In genomic region chr15:42549052-42549491, GRCh38 we compare ENCODE assay signal across 8 cellular contexts. TPM values are rescaled to one million over a fixed set of nuclear protein-coding genes. Genes with fewer than 3 reads are reported as not detected.
DNase-seq lines count a peak whose midpoint lies in the region; ATAC-seq, FAIRE-seq and TF ChIP-seq lines count a peak whose summit lies in the region.

No MANE protein-coding gene starts in this region.

- TF ChIP-seq EP300 in SK-N-SH (IDR thresholded peaks at IDR 0.05; ENCODE audit: borderline replicate concordance in 1 of 2, low read depth in 1 of 2, low read length in 1 of 2) = no peak

- CTCF ChIA-PET in SK-N-SH (lab: Yijun Ruan, JAX) = interaction anchor here (1.0 to 1.5 kb wide), 4 partner anchors 20 to 406 kb away, joined by 3 to 4 read pairs (median 4); no protein-coding TSS in a partner anchor
- CTCF ChIA-PET in endothelial cell of umbilical vein (lab: Charles Lee) = interaction anchor here (1.6 to 2.1 kb wide), 2 partner anchors 54 to 101 kb away, joined by 6 to 15 read pairs; partner anchors contain the start of gene SNAP23

- H3K4me3 ChIP-seq in SK-N-SH (ENCODE audit: low read depth in 2 of 2, low read length in 1 of 2) (peak overlapping the region; percentile 91 to 99), endothelial cell of umbilical vein (replicated peaks in 1 of 3; ENCODE audit: insufficient read depth in 1 of 3, low read depth in 1 of 3, low read length in 3 of 3) (peak overlapping the region; percentile 52 to 96 (median 89)), muscle layer of colon (ENCODE audit: low read depth in 1 of 2, low read length in 2 of 2) (peak overlapping the region; percentile 99)

- H3K9me2 ChIP-seq in SK-N-SH = no peaks in the 10 kb centered on the region

- TSS peak; percentile 63 for BruUV-seq in endothelial cell of umbilical vein (replicated peaks; lab: Mats Ljungman, UMichigan)

- TF ChIP-seq RAD21 in SK-N-SH (IDR thresholded peaks at IDR 0.05; ENCODE audit: low read length) = no peak

- H3K9ac ChIP-seq in SK-N-SH (peak overlapping the region; percentile 97), endothelial cell of umbilical vein (replicated peaks; ENCODE audit: extremely low read depth, insufficient read depth, low read length) (peak overlapping the region; percentile 80), muscle layer of colon (ENCODE audit: low read length) (peak overlapping the region; percentile 99)

- H3K79me2 ChIP-seq in SK-N-SH (ENCODE audit: insufficient read depth) (peaks cover 79% of the 10 kb centered on the region), endothelial cell of umbilical vein (ENCODE audit: control insufficient read depth, insufficient read depth, low read length) (peaks cover 78% of the 10 kb centered on the region)

- peak overlapping the region; percentile 84 for H3K4me2 ChIP-seq in SK-N-SH
- peak overlapping the region; percentile 35 for H3K4me2 ChIP-seq in endothelial cell of umbilical vein (ENCODE audit: insufficient read depth, low read length)

- H4K20me1 ChIP-seq in SK-N-SH (ENCODE audit: insufficient read depth) = no peaks in the 10 kb centered on the region
- H4K20me1 ChIP-seq in endothelial cell of umbilical vein (replicated peaks; ENCODE audit: control insufficient read depth, extremely low read depth, insufficient read depth, low read length) = peaks cover 2% of the 10 kb centered on the region

- H3K36me3 ChIP-seq in SK-N-SH (replicated peaks in 1 of 2; ENCODE audit: control insufficient read depth in 1 of 2, insufficient read depth in 2 of 2, low read length in 1 of 2) (peaks cover 4 to 12% of the 10 kb centered on the region in 2 experiments), endothelial cell of umbilical vein (ENCODE audit: control insufficient read depth in 2 of 2, extremely low read depth in 1 of 2, insufficient read depth in 2 of 2, low read length in 2 of 2) (peaks cover 4 to 8% of the 10 kb centered on the region in 2 experiments), muscle layer of colon (ENCODE audit: insufficient read depth, low read length) (peaks cover 10% of the 10 kb centered on the region)

- H3K9me3 ChIP-seq in SK-N-SH = no peaks in the 10 kb centered on the region
- H3K9me3 ChIP-seq in endothelial cell of umbilical vein (replicated peaks; ENCODE audit: control insufficient read depth, insufficient read depth, low read length) = no peaks in the 10 kb centered on the region
- no peaks in the 10 kb centered on the region for H3K9me3 ChIP-seq in muscle layer of colon (ENCODE audit: low read length)

- TF ChIP-seq POLR2A in endothelial cell of umbilical vein (IDR thresholded peaks at IDR 0.05; ENCODE audit: low read depth, low read length) = no peak

- no peak for TF ChIP-seq CTCF in SK-N-SH (IDR thresholded peaks at IDR 0.05)
- no peak for TF ChIP-seq CTCF in endothelial cell of umbilical vein (IDR thresholded peaks at IDR 0.05; ENCODE audit: extremely low read depth in 1 of 2, insufficient read depth in 1 of 2, low read depth in 1 of 2, low read length in 2 of 2)

- dilution Hi-C loops in endothelial cell of umbilical vein (cut with MboI; ENCODE audit: extremely low pct_ligation_motif_present, low sequenced_read_pairs) = no loop called here

- POLR2A ChIA-PET in SK-N-SH (lab: Yijun Ruan, JAX) (interaction anchor here (1.4 kb wide), 1 partner anchor 54 kb away, joined by 6 read pairs; the partner anchor contains the start of gene SNAP23), endothelial cell of umbilical vein (lab: Charles Lee) (no interaction called here)

- FAIRE-seq in endothelial cell of umbilical vein (lab: Jason Lieb, UNC) = no peak

- H3K27me3 ChIP-seq in SK-N-SH (ENCODE audit: insufficient read depth) (no peaks in the 10 kb centered on the region), endothelial cell of umbilical vein (ENCODE audit: control insufficient read depth in 2 of 2, insufficient read depth in 2 of 2, low read length in 2 of 2) (no peaks in the 10 kb centered on the region), muscle layer of colon (ENCODE audit: control insufficient read depth in 1 of 2, insufficient read depth in 2 of 2, low read length in 2 of 2) (no peaks in the 10 kb centered on the region)

- intact Hi-C loops in endothelial cell of umbilical vein (cut with micrococcal nuclease) = loop anchor here (2.0 kb wide), 1 partner anchor 54 kb away; the partner anchor contains the start of gene SNAP23

- H2AFZ ChIP-seq in SK-N-SH (ENCODE audit: low read depth) (peak overlapping the region; percentile 97), endothelial cell of umbilical vein (ENCODE audit: low read depth, low read length) (peak overlapping the region; percentile 98)

- ATAC-seq in GM19043 (IDR thresholded peaks at IDR 0.05; ENCODE audit: low read depth, unreplicated experiment) (peak; percentile 11), HG03442 (IDR thresholded peaks at IDR 0.05; ENCODE audit: unreplicated experiment) (no peak)

- peaks cover 11 to 14% of the 10 kb centered on the region in 2 experiments; a peak in 3 of 4 replicates for H3K4me1 ChIP-seq in SK-N-SH (ENCODE audit: control insufficient read depth in 1 of 2, insufficient read depth in 2 of 2, low read depth in 1 of 2, low read length in 1 of 2)
- peaks cover 27% of the 10 kb centered on the region for H3K4me1 ChIP-seq in endothelial cell of umbilical vein (ENCODE audit: control insufficient read depth, extremely low read depth, insufficient read depth, low read length)
- H3K4me1 ChIP-seq in muscle layer of colon (ENCODE audit: insufficient read depth, low read length) = peaks cover 21% of the 10 kb centered on the region

- H3K27ac ChIP-seq in SK-N-SH (ENCODE audit: low read depth in 2 of 2, low read length in 1 of 2) = peak overlapping the region; percentile 75 to 76
- H3K27ac ChIP-seq in endothelial cell of umbilical vein (ENCODE audit: insufficient read depth, low read depth, low read length) = peak overlapping the region; percentile 41
- H3K27ac ChIP-seq in muscle layer of colon (ENCODE audit: low read depth, low read length) = peak overlapping the region; percentile 83

- peaks cover 4% of the 10 kb centered on the region for H3F3A ChIP-seq in SK-N-SH (replicated peaks; ENCODE audit: insufficient read depth)

- 2% methylated on average over 15 of the region's 15 CpGs for WGBS in SK-N-SH (ENCODE audit: low lambda C conversion rate)

- peak; percentile 38 for DNase-seq in COR-L47 (lab: John Stamatoyannopoulos, UW)
- DNase-seq in HT-29 (ENCODE audit: low spot score) = peak; percentile 79
- DNase-seq in SK-N-SH = peak; percentile 73
- no peak for DNase-seq in endothelial cell of umbilical vein (ENCODE audit: low read depth, low spot score)
- no peak for DNase-seq in activated effector memory CD4-positive, alpha-beta T cell treated with anti-CD3 and anti-CD28 coated beads, Interleukin-2, amount 50 U/mL, for 16 hours

- no peaks in the 10 kb centered on the region for H3K9me1 ChIP-seq in endothelial cell of umbilical vein (replicated peaks; ENCODE audit: control insufficient read depth, extremely low read depth, insufficient read depth, low read length)

RNA-seq across cellular contexts. Expression of gene HAUS2, which starts 0.4 kb away (rescaled TPM):
- 12.0 and 24.0 TPM in 2 replicates for total RNA-seq in HT-29 (2014; rRNA removed; shearing (Covaris generic))
- 9.4 and 11.3 TPM in 2 replicates for polyA plus RNA-seq in SK-N-SH (2012; rRNA removed)
- polyA plus RNA-seq in SK-N-SH (2012; cell fraction: cytosol; rRNA removed) = 12.7 and 15.0 TPM in 2 replicates
- 4.1 and 6.3 TPM in 2 replicates for polyA plus RNA-seq in SK-N-SH (2012; cell fraction: nucleus; rRNA removed)
- 33.5 and 37.8 TPM in 2 replicates for total RNA-seq in endothelial cell of umbilical vein
- 9.9 and 12.6 TPM in 2 replicates for polyA plus RNA-seq in endothelial cell of umbilical vein
- polyA plus RNA-seq in endothelial cell of umbilical vein (2011; cell fraction: cytosol; rRNA removed) = 21.0 and 21.6 TPM in 2 replicates
- polyA plus RNA-seq in endothelial cell of umbilical vein (2011; cell fraction: nucleus; rRNA removed) = 8.0 and 11.9 TPM in 2 replicates
- polyA plus RNA-seq in endothelial cell of umbilical vein (2012) = 18.0 and 30.5 TPM in 2 replicates
- 6.0 and 8.8 TPM in 2 replicates for polyA minus RNA-seq in endothelial cell of umbilical vein
- 13.2 TPM for polyA minus RNA-seq in endothelial cell of umbilical vein (2011; cell fraction: cytosol; rRNA and poly(A)+ RNA removed)
- 5.6 and 8.0 TPM in 2 replicates for polyA minus RNA-seq in endothelial cell of umbilical vein (2011; cell fraction: nucleus; rRNA and poly(A)+ RNA removed)

RNA-seq across cellular contexts. Expression of gene LRRC57, which starts 0.5 kb away (rescaled TPM):
- total RNA-seq in HT-29 (2014; rRNA removed; shearing (Covaris generic)) = 10.8 and 11.3 TPM in 2 replicates
- polyA plus RNA-seq in SK-N-SH (2012; rRNA removed) = 6.4 and 8.9 TPM in 2 replicates
- 7.9 and 8.0 TPM in 2 replicates for polyA plus RNA-seq in SK-N-SH (2012; cell fraction: cytosol; rRNA removed)
- polyA plus RNA-seq in SK-N-SH (2012; cell fraction: nucleus; rRNA removed) = 6.2 and 7.8 TPM in 2 replicates
- 32.8 and 39.2 TPM in 2 replicates for total RNA-seq in endothelial cell of umbilical vein
- 11.2 and 13.4 TPM in 2 replicates for polyA plus RNA-seq in endothelial cell of umbilical vein
- polyA plus RNA-seq in endothelial cell of umbilical vein (2011; cell fraction: cytosol; rRNA removed) = 17.5 and 19.2 TPM in 2 replicates
- 11.2 and 12.3 TPM in 2 replicates for polyA plus RNA-seq in endothelial cell of umbilical vein (2011; cell fraction: nucleus; rRNA removed)
- polyA plus RNA-seq in endothelial cell of umbilical vein (2012) = 12.6 and 19.2 TPM in 2 replicates
- 10.5 and 12.2 TPM in 2 replicates for polyA minus RNA-seq in endothelial cell of umbilical vein
- polyA minus RNA-seq in endothelial cell of umbilical vein (2011; cell fraction: cytosol; rRNA and poly(A)+ RNA removed) = 8.5 TPM
- 4.9 and 9.5 TPM in 2 replicates for polyA minus RNA-seq in endothelial cell of umbilical vein (2011; cell fraction: nucleus; rRNA and poly(A)+ RNA removed)

RNA-seq across cellular contexts. Expression of gene STARD9, which starts 26.3 kb away (rescaled TPM):
- 0.15 and 0.50 TPM in 2 replicates for total RNA-seq in HT-29 (2014; rRNA removed; shearing (Covaris generic))
- 2.1 and 2.3 TPM in 2 replicates for polyA plus RNA-seq in SK-N-SH (2012; rRNA removed)
- 0.88 and 1.3 TPM in 2 replicates for polyA plus RNA-seq in SK-N-SH (2012; cell fraction: cytosol; rRNA removed)
- 11.9 and 12.4 TPM in 2 replicates for polyA plus RNA-seq in SK-N-SH (2012; cell fraction: nucleus; rRNA removed)
- total RNA-seq in endothelial cell of umbilical vein = 17.2 and 17.5 TPM in 2 replicates
- 3.7 and 4.6 TPM in 2 replicates for polyA plus RNA-seq in endothelial cell of umbilical vein
- polyA plus RNA-seq in endothelial cell of umbilical vein (2011; cell fraction: cytosol; rRNA removed) = 2.1 and 2.5 TPM in 2 replicates
- polyA plus RNA-seq in endothelial cell of umbilical vein (2011; cell fraction: nucleus; rRNA removed) = 30.4 and 34.8 TPM in 2 replicates
- 4.2 and 4.3 TPM in 2 replicates for polyA plus RNA-seq in endothelial cell of umbilical vein (2012)
- 22.7 and 26.6 TPM in 2 replicates for polyA minus RNA-seq in endothelial cell of umbilical vein
- 1.2 TPM for polyA minus RNA-seq in endothelial cell of umbilical vein (2011; cell fraction: cytosol; rRNA and poly(A)+ RNA removed)
- polyA minus RNA-seq in endothelial cell of umbilical vein (2011; cell fraction: nucleus; rRNA and poly(A)+ RNA removed) = 25.2 and 28.8 TPM in 2 replicates

RNA-seq across cellular contexts. Expression of gene SNAP23, which starts 53.6 kb away (rescaled TPM):
- total RNA-seq in HT-29 (2014; rRNA removed; shearing (Covaris generic)) = 30.2 and 39.5 TPM in 2 replicates
- polyA plus RNA-seq in SK-N-SH (2012; rRNA removed) = 39.2 and 45.0 TPM in 2 replicates
- polyA plus RNA-seq in SK-N-SH (2012; cell fraction: cytosol; rRNA removed) = 52.1 and 62.7 TPM in 2 replicates
- polyA plus RNA-seq in SK-N-SH (2012; cell fraction: nucleus; rRNA removed) = 17.6 and 52.3 TPM in 2 replicates
- 126 and 141 TPM in 2 replicates for total RNA-seq in endothelial cell of umbilical vein
- polyA plus RNA-seq in endothelial cell of umbilical vein = 56.5 and 152 TPM in 2 replicates
- polyA plus RNA-seq in endothelial cell of umbilical vein (2011; cell fraction: cytosol; rRNA removed) = 72.1 and 79.9 TPM in 2 replicates
- polyA plus RNA-seq in endothelial cell of umbilical vein (2011; cell fraction: nucleus; rRNA removed) = 115 and 178 TPM in 2 replicates
- 152 and 194 TPM in 2 replicates for polyA plus RNA-seq in endothelial cell of umbilical vein (2012)
- polyA minus RNA-seq in endothelial cell of umbilical vein = 60.5 and 68.5 TPM in 2 replicates
- 11.0 TPM for polyA minus RNA-seq in endothelial cell of umbilical vein (2011; cell fraction: cytosol; rRNA and poly(A)+ RNA removed)
- 54.5 and 72.7 TPM in 2 replicates for polyA minus RNA-seq in endothelial cell of umbilical vein (2011; cell fraction: nucleus; rRNA and poly(A)+ RNA removed)

RNA-seq across cellular contexts. Expression of gene ZNF106, which starts 58.1 kb away (rescaled TPM):
- 23.4 and 24.9 TPM in 2 replicates for total RNA-seq in HT-29 (2014; rRNA removed; shearing (Covaris generic))
- polyA plus RNA-seq in SK-N-SH (2012; rRNA removed) (8.9 and 12.9 TPM in 2 replicates), endothelial cell of umbilical vein (16.7 and 18.9 TPM in 2 replicates)
- polyA plus RNA-seq in SK-N-SH (2012; cell fraction: cytosol; rRNA removed) = 11.8 and 12.0 TPM in 2 replicates
- 5.3 and 9.7 TPM in 2 replicates for polyA plus RNA-seq in SK-N-SH (2012; cell fraction: nucleus; rRNA removed)
- total RNA-seq in endothelial cell of umbilical vein = 51.2 and 53.5 TPM in 2 replicates
- 16.3 and 17.3 TPM in 2 replicates for polyA plus RNA-seq in endothelial cell of umbilical vein (2011; cell fraction: cytosol; rRNA removed)
- polyA plus RNA-seq in endothelial cell of umbilical vein (2011; cell fraction: nucleus; rRNA removed) = 17.8 and 18.5 TPM in 2 replicates
- polyA plus RNA-seq in endothelial cell of umbilical vein (2012) = 29.7 and 40.7 TPM in 2 replicates
- 86.9 and 96.7 TPM in 2 replicates for polyA minus RNA-seq in endothelial cell of umbilical vein
- polyA minus RNA-seq in endothelial cell of umbilical vein (2011; cell fraction: cytosol; rRNA and poly(A)+ RNA removed) = 48.4 TPM
- 33.3 and 54.0 TPM in 2 replicates for polyA minus RNA-seq in endothelial cell of umbilical vein (2011; cell fraction: nucleus; rRNA and poly(A)+ RNA removed)

Comparison
In these comparisons a context has a peak if more than half of its experiments do, and no peak if none do; other contexts are left out.
1. DNase-seq: peak in COR-L47 (single experiment), HT-29 (single experiment) and SK-N-SH (single experiment); none in endothelial cell of umbilical vein (single experiment) and activated effector memory CD4-positive, alpha-beta T cell treated with anti-CD3 and anti-CD28 coated beads, Interleukin-2, amount 50 U/mL, for 16 hours (single experiment).
2. RNA of gene STARD9, which starts 26.3 kb away (total RNA-seq): 17.2 to 17.5 TPM in endothelial cell of umbilical vein; 0.15 to 0.50 TPM in HT-29; every median in the first group is over 10 times any median in the second.
3. Peak in every context shown above with its lines, with median percentiles within 50 percentile points of each other: H3K27ac ChIP-seq, H3K4me3 ChIP-seq and H3K9ac ChIP-seq.